Comparison of ENCODE assay signal across 31 cellular contexts in genomic region chr3:152185287-152185686, GRCh38.
"Had no signal": no experiment of that assay in that cellular context is flagged by ENCODE, and none has a peak within 500 bp of the region (broad histone marks: within the 10 kb centered on the region; RNA-seq: fewer than 3 reads in every experiment).

No MANE protein-coding gene starts in this region.

- H3K36me3 ChIP-seq: MG63, WERI-Rb-1 had no signal

- FAIRE-seq: RCC 7860 had no signal

- H3K4me1 Mint-ChIP-seq: brain had no signal

- H3K27ac Mint-ChIP-seq: activated CD4-positive, alpha-beta T cell treated with anti-CD3 and anti-CD28 coated beads, Interleukin-2, amount 10 ng/mL, durations not matched to agents 7 days and 5 days; activated CD8-positive, alpha-beta T cell treated with anti-CD3 and anti-CD28 coated beads, Interleukin-2, amount 10 ng/mL, durations not matched to agents 7 days and 5 days; activated naive CD8-positive, alpha-beta T cell treated with anti-CD3 and anti-CD28 coated beads, Interleukin-2, amount 10 ng/mL, durations not matched to agents 7 days and 5 days; activated T-cell treated with anti-CD3 and anti-CD28 coated beads, Interleukin-2, amount 50 U/mL, for 24 hours; activated T-helper 2 cell treated with anti-CD3 and anti-CD28 coated beads, Interferon-gamma antibody, Interleukin-2, Interleukin-4, amounts not matched to agents 10 μg/mL and 5 μg/mL and 100 μg/mL, durations not matched to agents 14 hours and 24 hours and 36 hours; brain had no signal

- DNase-seq: activated CD4-positive, alpha-beta T cell treated with anti-CD3 and anti-CD28 coated beads for 1 hour; activated CD4-positive, alpha-beta T cell treated with anti-CD3 and anti-CD28 coated beads, Interleukin-2, amount 10 ng/mL, durations not matched to agents 7 days and 5 days; activated CD4-positive, alpha-beta T cell treated with anti-CD3 and anti-CD28 coated beads, Interleukin-2, amount 50 U/mL, for 48 hours; activated CD4-positive, CD25-positive, alpha-beta regulatory T cell; activated CD8-positive, alpha-beta T cell treated with anti-CD3 and anti-CD28 coated beads, Interleukin-2, amount 10 ng/mL, durations not matched to agents 7 days and 5 days; activated gamma-delta T cell; activated naive CD4-positive, alpha-beta T cell treated with Interleukin-2 at 50 U/mL for 16 hours; activated naive CD8-positive, alpha-beta T cell treated with anti-CD3 and anti-CD28 coated beads, Interleukin-2, amount 10 ng/mL, durations not matched to agents 7 days and 5 days; activated T-cell treated with anti-CD3 and anti-CD28 coated beads, Interleukin-2, amount 50 U/mL, for 24 hours; central memory CD4-positive, alpha-beta T cell; KG1; MG63; NCI-H1048; NCI-H1105 treated with DMSO at 0.1 percent for 48 hours; NCI-H1436; NCI-H1694; NCI-H1930; NCI-H2081 treated with DMSO at 0.1 percent for 48 hours; NCI-H345; NCI-H526; NCI-H748 treated with DMSO at 0.1 percent for 48 hours; NK-92 treated with Interleukin-12 subunit alpha and Interleukin-12 subunit beta, amount 100 ng/mL, for 24 hours; PC-9; SIG-M5; T1000; WERI-Rb-1 had no signal

- H3K36me3 Mint-ChIP-seq: activated naive CD4-positive, alpha-beta T cell treated with anti-CD3 and anti-CD28 coated beads, Interleukin-2, amount 50 U/mL, for 24 hours; activated naive CD8-positive, alpha-beta T cell treated with anti-CD3 and anti-CD28 coated beads, Interleukin-2, amount 10 ng/mL, durations not matched to agents 7 days and 5 days; brain had no signal

- ATAC-seq: activated CD8-positive, alpha-beta T cell treated with anti-CD3 and anti-CD28 coated beads, Interleukin-2, amount 10 ng/mL, durations not matched to agents 7 days and 5 days; Right ventricle myocardium inferior had no signal

- H3K9me3 Mint-ChIP-seq: activated CD4-positive, alpha-beta T cell treated with anti-CD3 and anti-CD28 coated beads, Interleukin-2, amount 10 ng/mL, durations not matched to agents 7 days and 5 days; activated naive CD4-positive, alpha-beta T cell treated with anti-CD3 and anti-CD28 coated beads, Interleukin-2, amount 50 U/mL, for 24 hours; activated naive CD8-positive, alpha-beta T cell treated with anti-CD3 and anti-CD28 coated beads, Interleukin-2, amount 10 ng/mL, durations not matched to agents 7 days and 5 days; activated T-cell treated with anti-CD3 and anti-CD28 coated beads, Interleukin-2, amount 50 U/mL, for 24 hours; activated T-helper 2 cell treated with anti-CD3 and anti-CD28 coated beads, Interferon-gamma antibody, Interleukin-2, Interleukin-4, amounts not matched to agents 10 μg/mL and 5 μg/mL and 100 μg/mL, durations not matched to agents 14 hours and 24 hours and 36 hours; brain had no signal

- H3K27me3 Mint-ChIP-seq: activated CD4-positive, alpha-beta T cell treated with anti-CD3 and anti-CD28 coated beads, Interleukin-2, amount 10 ng/mL, durations not matched to agents 7 days and 5 days; activated naive CD4-positive, alpha-beta T cell treated with anti-CD3 and anti-CD28 coated beads, Interleukin-2, amount 50 U/mL, for 24 hours; activated naive CD8-positive, alpha-beta T cell treated with anti-CD3 and anti-CD28 coated beads, Interleukin-2, amount 10 ng/mL, durations not matched to agents 7 days and 5 days; activated T-cell treated with anti-CD3 and anti-CD28 coated beads, Interleukin-2, amount 50 U/mL, for 24 hours; brain had no signal

- H3K4me3 ChIP-seq: MG63, PC-9 had no signal

- H3K27me3 ChIP-seq: MG63 had no signal

- H3K4me3 Mint-ChIP-seq: activated CD4-positive, alpha-beta T cell treated with anti-CD3 and anti-CD28 coated beads, Interleukin-2, amount 10 ng/mL, durations not matched to agents 7 days and 5 days; activated CD8-positive, alpha-beta T cell treated with anti-CD3 and anti-CD28 coated beads, Interleukin-2, amount 10 ng/mL, durations not matched to agents 7 days and 5 days; activated naive CD4-positive, alpha-beta T cell treated with anti-CD3 and anti-CD28 coated beads, Interleukin-2, amount 50 U/mL, for 24 hours; activated naive CD8-positive, alpha-beta T cell treated with anti-CD3 and anti-CD28 coated beads, Interleukin-2, amount 10 ng/mL, durations not matched to agents 7 days and 5 days; activated T-cell treated with anti-CD3 and anti-CD28 coated beads, Interleukin-2, amount 50 U/mL, for 24 hours; brain had no signal
